ENCODE assay signal across 9 cellular contexts in genomic region chr10:688287-688620, GRCh38. TPM values are rescaled to one million over a fixed set of nuclear protein-coding genes. Genes with fewer than 3 reads are reported as not detected.
DNase-seq lines count a peak whose midpoint lies in the region; ATAC-seq and TF ChIP-seq lines count a peak whose summit lies in the region.
"Had no signal": no experiment of that assay in that cellular context is flagged by ENCODE, and none has a peak within 500 bp of the region (broad histone marks: within the 10 kb centered on the region; RNA-seq: fewer than 3 reads in every experiment).

No MANE protein-coding gene starts in this region.

- no peak for TF ChIP-seq POLR2A in Peyer's patch (IDR thresholded peaks at IDR 0.05)

- H3K9me3 ChIP-seq in Peyer's patch: no peaks in the 10 kb centered on the region

- ATAC-seq in GM19328 (IDR thresholded peaks at IDR 0.05; ENCODE audit: unreplicated experiment): no peak
- no peak for ATAC-seq in HG03432 (IDR thresholded peaks at IDR 0.05; ENCODE audit: unreplicated experiment)

- in situ Hi-C loops in KBM-7 (cut with MboI; ENCODE audit: low pct_unique_long_range_greater_than_20kb, low sequenced_read_pairs): no loop called here

- peaks cover 57% of the 10 kb centered on the region for H3K4me1 Mint-ChIP-seq in neural crest cell

- H3K27me3 Mint-ChIP-seq in neural crest cell (ENCODE audit: low read depth): peaks cover 10% of the 10 kb centered on the region

- H3K36me3 Mint-ChIP-seq in neural crest cell (ENCODE audit: low read depth): no peaks in the 10 kb centered on the region

- peak overlapping the region; percentile 73 for H3K4me3 ChIP-seq in AG10803 (ENCODE audit: low read length)
- peak overlapping the region in 3 of 4 donors; percentile 50 to 95 (median 85) for H3K4me3 ChIP-seq in Peyer's patch
- H3K4me3 ChIP-seq in fibroblast of pulmonary artery (replicated peaks; ENCODE audit: low read depth, low read length): peak overlapping the region; percentile 70

- peak overlapping the region in 3 of 4 donors; percentile 43 to 87 (median 52) for H3K27ac ChIP-seq in Peyer's patch

- peaks cover 0 to 5% (median 0%) of the 10 kb centered on the region in 4 donors for H3K4me1 ChIP-seq in Peyer's patch

- H3K9me3 Mint-ChIP-seq in neural crest cell: no peaks in the 10 kb centered on the region

- H3K36me3 ChIP-seq in Peyer's patch: no peaks in the 10 kb centered on the region

- H3K4me3 Mint-ChIP-seq in neural crest cell: peak overlapping the region; percentile 93

- no peak; the same call in 1 of the 2 replicates for TF ChIP-seq CTCF in AG10803 (conservative IDR thresholded peaks at IDR 0.05; ENCODE audit: low read length)
- no peak for TF ChIP-seq CTCF in Peyer's patch (IDR thresholded peaks at IDR 0.05)
- TF ChIP-seq CTCF in fibroblast of pulmonary artery (IDR thresholded peaks at IDR 0.05; ENCODE audit: low read length, missing control alignments): no peak
- TF ChIP-seq CTCF in neural crest cell (conservative IDR thresholded peaks at IDR 0.05): peak; percentile 16

- H3K27me3 ChIP-seq in Peyer's patch: no peaks in the 10 kb centered on the region

- DNase-seq in AG10803 (ENCODE audit: low read depth) (no peak), Peyer's patch (no peak), fibroblast of pulmonary artery (ENCODE audit: low read depth) (no peak), neural crest cell (ENCODE audit: low read depth, low spot score) (no peak), NCI-H2029 (lab: John Stamatoyannopoulos, UW) (no peak), KBM-7 (no peak)
- DNase-seq: activated CD4-positive, CD25-positive, alpha-beta regulatory T cell treated with anti-CD3 and anti-CD28 coated beads, Interleukin-2, amount 50 U/mL, for 72 hours had no signal

- H3K27ac Mint-ChIP-seq in neural crest cell (ENCODE audit: unreplicated experiment): no peak overlapping the region

RNA-seq across cellular contexts. Expression of gene DIP2C, which starts 1.2 kb away (rescaled TPM):
- 10 to 100 TPM in 3 of 4 donors, 1 to 10 TPM in 1; 8.4 to 22.7 (median 16.8) TPM for total RNA-seq in Peyer's patch
- total RNA-seq in neural crest cell: 21.7 and 22.7 TPM in 2 replicates
